In the genomic region with DNA sequence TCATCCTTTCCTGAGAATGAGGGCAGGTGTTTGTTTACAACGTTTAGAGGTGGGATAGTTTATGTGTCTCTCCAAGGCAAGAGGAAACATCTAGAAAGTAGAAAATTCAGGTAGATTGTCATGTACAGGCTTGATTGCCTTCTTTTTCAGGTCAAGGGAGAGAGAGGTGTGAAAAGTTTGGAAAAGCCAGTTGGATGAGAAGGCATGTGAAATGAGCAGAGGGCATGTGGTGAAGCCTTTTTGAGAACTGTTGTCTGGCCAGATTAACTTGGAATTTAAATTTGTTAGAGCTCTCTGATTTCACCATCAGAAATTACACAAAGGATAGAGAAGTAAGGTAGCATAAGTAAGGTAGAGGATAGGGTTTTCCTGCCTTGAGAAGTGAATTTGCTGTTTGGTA, we compare ENCODE assay signal across 1 cellular context.
TF ChIP-seq lines count a peak whose summit lies in the region.

No MANE protein-coding gene starts in this region.

TF ChIP-seq in GM23338, 12 proteins besides CTCF, POLR2A, EP300 and RAD21 (continued from another document):
- TF ChIP-seq, protein P1, sequence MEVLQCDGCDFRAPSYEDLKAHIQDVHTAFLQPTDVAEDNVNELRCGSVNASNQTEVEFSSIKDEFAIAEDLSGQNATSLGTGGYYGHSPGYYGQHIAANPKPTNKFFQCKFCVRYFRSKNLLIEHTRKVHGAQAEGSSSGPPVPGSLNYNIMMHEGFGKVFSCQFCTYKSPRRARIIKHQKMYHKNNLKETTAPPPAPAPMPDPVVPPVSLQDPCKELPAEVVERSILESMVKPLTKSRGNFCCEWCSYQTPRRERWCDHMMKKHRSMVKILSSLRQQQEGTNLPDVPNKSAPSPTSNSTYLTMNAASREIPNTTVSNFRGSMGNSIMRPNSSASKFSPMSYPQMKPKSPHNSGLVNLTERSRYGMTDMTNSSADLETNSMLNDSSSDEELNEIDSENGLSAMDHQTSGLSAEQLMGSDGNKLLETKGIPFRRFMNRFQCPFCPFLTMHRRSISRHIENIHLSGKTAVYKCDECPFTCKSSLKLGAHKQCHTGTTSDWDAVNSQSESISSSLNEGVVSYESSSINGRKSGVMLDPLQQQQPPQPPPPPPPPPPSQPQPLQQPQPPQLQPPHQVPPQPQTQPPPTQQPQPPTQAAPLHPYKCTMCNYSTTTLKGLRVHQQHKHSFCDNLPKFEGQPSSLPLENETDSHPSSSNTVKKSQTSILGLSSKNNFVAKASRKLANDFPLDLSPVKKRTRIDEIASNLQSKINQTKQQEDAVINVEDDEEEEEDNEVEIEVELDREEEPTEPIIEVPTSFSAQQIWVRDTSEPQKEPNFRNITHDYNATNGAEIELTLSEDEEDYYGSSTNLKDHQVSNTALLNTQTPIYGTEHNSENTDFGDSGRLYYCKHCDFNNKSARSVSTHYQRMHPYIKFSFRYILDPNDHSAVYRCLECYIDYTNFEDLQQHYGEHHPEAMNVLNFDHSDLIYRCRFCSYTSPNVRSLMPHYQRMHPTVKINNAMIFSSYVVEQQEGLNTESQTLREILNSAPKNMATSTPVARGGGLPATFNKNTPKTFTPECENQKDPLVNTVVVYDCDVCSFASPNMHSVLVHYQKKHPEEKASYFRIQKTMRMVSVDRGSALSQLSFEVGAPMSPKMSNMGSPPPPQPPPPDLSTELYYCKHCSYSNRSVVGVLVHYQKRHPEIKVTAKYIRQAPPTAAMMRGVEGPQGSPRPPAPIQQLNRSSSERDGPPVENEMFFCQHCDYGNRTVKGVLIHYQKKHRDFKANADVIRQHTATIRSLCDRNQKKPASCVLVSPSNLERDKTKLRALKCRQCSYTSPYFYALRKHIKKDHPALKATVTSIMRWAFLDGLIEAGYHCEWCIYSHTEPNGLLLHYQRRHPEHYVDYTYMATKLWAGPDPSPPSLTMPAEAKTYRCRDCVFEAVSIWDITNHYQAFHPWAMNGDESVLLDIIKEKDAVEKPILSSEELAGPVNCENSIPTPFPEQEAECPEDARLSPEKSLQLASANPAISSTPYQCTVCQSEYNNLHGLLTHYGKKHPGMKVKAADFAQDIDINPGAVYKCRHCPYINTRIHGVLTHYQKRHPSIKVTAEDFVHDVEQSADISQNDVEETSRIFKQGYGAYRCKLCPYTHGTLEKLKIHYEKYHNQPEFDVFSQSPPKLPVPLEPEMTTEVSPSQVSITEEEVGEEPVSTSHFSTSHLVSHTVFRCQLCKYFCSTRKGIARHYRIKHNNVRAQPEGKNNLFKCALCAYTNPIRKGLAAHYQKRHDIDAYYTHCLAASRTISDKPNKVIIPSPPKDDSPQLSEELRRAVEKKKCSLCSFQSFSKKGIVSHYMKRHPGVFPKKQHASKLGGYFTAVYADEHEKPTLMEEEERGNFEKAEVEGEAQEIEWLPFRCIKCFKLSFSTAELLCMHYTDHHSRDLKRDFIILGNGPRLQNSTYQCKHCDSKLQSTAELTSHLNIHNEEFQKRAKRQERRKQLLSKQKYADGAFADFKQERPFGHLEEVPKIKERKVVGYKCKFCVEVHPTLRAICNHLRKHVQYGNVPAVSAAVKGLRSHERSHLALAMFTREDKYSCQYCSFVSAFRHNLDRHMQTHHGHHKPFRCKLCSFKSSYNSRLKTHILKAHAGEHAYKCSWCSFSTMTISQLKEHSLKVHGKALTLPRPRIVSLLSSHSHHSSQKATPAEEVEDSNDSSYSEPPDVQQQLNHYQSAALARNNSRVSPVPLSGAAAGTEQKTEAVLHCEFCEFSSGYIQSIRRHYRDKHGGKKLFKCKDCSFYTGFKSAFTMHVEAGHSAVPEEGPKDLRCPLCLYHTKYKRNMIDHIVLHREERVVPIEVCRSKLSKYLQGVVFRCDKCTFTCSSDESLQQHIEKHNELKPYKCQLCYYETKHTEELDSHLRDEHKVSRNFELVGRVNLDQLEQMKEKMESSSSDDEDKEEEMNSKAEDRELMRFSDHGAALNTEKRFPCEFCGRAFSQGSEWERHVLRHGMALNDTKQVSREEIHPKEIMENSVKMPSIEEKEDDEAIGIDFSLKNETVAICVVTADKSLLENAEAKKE (CRISPR knock-in tag; IDR thresholded peaks at IDR 0.05): no peak
- TF ChIP-seq, protein P2, sequence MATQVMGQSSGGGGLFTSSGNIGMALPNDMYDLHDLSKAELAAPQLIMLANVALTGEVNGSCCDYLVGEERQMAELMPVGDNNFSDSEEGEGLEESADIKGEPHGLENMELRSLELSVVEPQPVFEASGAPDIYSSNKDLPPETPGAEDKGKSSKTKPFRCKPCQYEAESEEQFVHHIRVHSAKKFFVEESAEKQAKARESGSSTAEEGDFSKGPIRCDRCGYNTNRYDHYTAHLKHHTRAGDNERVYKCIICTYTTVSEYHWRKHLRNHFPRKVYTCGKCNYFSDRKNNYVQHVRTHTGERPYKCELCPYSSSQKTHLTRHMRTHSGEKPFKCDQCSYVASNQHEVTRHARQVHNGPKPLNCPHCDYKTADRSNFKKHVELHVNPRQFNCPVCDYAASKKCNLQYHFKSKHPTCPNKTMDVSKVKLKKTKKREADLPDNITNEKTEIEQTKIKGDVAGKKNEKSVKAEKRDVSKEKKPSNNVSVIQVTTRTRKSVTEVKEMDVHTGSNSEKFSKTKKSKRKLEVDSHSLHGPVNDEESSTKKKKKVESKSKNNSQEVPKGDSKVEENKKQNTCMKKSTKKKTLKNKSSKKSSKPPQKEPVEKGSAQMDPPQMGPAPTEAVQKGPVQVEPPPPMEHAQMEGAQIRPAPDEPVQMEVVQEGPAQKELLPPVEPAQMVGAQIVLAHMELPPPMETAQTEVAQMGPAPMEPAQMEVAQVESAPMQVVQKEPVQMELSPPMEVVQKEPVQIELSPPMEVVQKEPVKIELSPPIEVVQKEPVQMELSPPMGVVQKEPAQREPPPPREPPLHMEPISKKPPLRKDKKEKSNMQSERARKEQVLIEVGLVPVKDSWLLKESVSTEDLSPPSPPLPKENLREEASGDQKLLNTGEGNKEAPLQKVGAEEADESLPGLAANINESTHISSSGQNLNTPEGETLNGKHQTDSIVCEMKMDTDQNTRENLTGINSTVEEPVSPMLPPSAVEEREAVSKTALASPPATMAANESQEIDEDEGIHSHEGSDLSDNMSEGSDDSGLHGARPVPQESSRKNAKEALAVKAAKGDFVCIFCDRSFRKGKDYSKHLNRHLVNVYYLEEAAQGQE (IDR thresholded peaks at IDR 0.05; ENCODE audit: unreplicated experiment): no peak
- TF ChIP-seq POLR2AphosphoS5 (IDR thresholded peaks at IDR 0.05; ENCODE audit: low read depth): no peak
- no peak for TF ChIP-seq JUNB (IDR thresholded peaks at IDR 0.05; ENCODE audit: unreplicated experiment)
- TF ChIP-seq EZH2phosphoT487 (IDR thresholded peaks at IDR 0.05; ENCODE audit: unreplicated experiment): no peak
- no peak for TF ChIP-seq NANOG (IDR thresholded peaks at IDR 0.05; ENCODE audit: borderline replicate concordance)
TF ChIP-seq in GM23338: peak in this region for 0.
